ENCODE assay signal across 1 cellular context in the genomic region with DNA sequence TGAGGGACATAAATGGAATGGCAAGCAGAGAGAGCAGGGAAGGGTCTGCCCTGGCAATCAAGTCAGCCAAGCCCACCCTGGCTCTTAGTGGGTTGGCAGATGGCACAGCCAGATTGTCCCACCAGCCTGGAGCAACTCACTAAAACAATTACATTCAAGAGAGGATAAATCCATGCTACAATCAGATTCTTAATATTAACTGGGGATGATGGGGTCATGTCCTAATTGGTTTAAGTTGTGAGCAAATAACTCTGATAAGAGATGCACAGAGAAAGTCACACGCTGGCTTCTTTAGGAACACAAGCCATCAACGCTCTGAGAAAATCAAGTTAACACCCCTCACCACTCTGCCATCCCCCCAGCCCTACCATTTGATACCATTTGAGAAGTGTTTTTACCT.
TF ChIP-seq lines count a peak whose summit lies in the region.

No MANE protein-coding gene starts in this region.

TF ChIP-seq in IMR-90, 13 proteins besides CTCF, POLR2A, EP300 and RAD21:
- TF ChIP-seq, protein P1, sequence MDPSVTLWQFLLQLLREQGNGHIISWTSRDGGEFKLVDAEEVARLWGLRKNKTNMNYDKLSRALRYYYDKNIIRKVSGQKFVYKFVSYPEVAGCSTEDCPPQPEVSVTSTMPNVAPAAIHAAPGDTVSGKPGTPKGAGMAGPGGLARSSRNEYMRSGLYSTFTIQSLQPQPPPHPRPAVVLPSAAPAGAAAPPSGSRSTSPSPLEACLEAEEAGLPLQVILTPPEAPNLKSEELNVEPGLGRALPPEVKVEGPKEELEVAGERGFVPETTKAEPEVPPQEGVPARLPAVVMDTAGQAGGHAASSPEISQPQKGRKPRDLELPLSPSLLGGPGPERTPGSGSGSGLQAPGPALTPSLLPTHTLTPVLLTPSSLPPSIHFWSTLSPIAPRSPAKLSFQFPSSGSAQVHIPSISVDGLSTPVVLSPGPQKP (IDR thresholded peaks at IDR 0.05; ENCODE audit: borderline replicate concordance, low read depth, low read length): no peak
- TF ChIP-seq MAFK (IDR thresholded peaks at IDR 0.05; ENCODE audit: low read depth, low read length) (no peak), BHLHE40 (IDR thresholded peaks at IDR 0.05; ENCODE audit: low read depth, low read length) (no peak), SMC3 (IDR thresholded peaks at IDR 0.05; ENCODE audit: low read depth, low read length) (no peak), CHD1 (IDR thresholded peaks at IDR 0.05; ENCODE audit: low read depth, low read length) (no peak), RCOR1 (IDR thresholded peaks at IDR 0.05; ENCODE audit: insufficient replicate concordance, low read length) (no peak), NFE2L2 (IDR thresholded peaks at IDR 0.05; ENCODE audit: low read depth, low read length) (no peak), RFX5 (IDR thresholded peaks at IDR 0.05; ENCODE audit: low read depth, low read length) (no peak)
- TF ChIP-seq, protein P2, sequence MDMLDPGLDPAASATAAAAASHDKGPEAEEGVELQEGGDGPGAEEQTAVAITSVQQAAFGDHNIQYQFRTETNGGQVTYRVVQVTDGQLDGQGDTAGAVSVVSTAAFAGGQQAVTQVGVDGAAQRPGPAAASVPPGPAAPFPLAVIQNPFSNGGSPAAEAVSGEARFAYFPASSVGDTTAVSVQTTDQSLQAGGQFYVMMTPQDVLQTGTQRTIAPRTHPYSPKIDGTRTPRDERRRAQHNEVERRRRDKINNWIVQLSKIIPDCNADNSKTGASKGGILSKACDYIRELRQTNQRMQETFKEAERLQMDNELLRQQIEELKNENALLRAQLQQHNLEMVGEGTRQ (IDR thresholded peaks at IDR 0.05; ENCODE audit: low read depth, low read length): no peak
